In genomic region chr10:89217057-89217990, GRCh38 we compare ENCODE assay signal across 8 cellular contexts. TPM values are rescaled to one million over a fixed set of nuclear protein-coding genes. Genes with fewer than 3 reads are reported as not detected.
DNase-seq lines count a peak whose midpoint lies in the region; ATAC-seq and TF ChIP-seq lines count a peak whose summit lies in the region.

No MANE protein-coding gene starts in this region.

- ATAC-seq in mucosa of descending colon (peak; percentile 66), HG02938 (IDR thresholded peaks at IDR 0.05; ENCODE audit: unreplicated experiment) (no peak)
- peak; percentile 49 for ATAC-seq in stimulated activated effector memory CD8-positive, alpha-beta T cell treated with anti-CD3 and anti-CD28 coated beads, Interleukin-12 subunit alpha, Interleukin-12 subunit beta, amount 100 ng/mL, for 72 hours

- H3K9me3 Mint-ChIP-seq in stimulated activated effector memory CD8-positive, alpha-beta T cell treated with anti-CD3 and anti-CD28 coated beads, Interleukin-12 subunit alpha, Interleukin-12 subunit beta, amount 100 ng/mL, for 72 hours, result no peaks in the 10 kb centered on the region

- H3K9me3 ChIP-seq in mucosa of descending colon, result no peaks in the 10 kb centered on the region

- no peak overlapping the region for H3K4me3 ChIP-seq in mucosa of descending colon

- no peak overlapping the region for H3K4me3 Mint-ChIP-seq in stimulated activated effector memory CD8-positive, alpha-beta T cell treated with anti-CD3 and anti-CD28 coated beads, Interleukin-12 subunit alpha, Interleukin-12 subunit beta, amount 100 ng/mL, for 72 hours

- peaks cover 5% of the 10 kb centered on the region for H3K4me1 Mint-ChIP-seq in stimulated activated effector memory CD8-positive, alpha-beta T cell treated with anti-CD3 and anti-CD28 coated beads, Interleukin-12 subunit alpha, Interleukin-12 subunit beta, amount 100 ng/mL, for 72 hours

- TF ChIP-seq CTCF in mucosa of descending colon (IDR thresholded peaks at IDR 0.05), result peak; percentile 58

- H3K36me3 Mint-ChIP-seq in stimulated activated effector memory CD8-positive, alpha-beta T cell treated with anti-CD3 and anti-CD28 coated beads, Interleukin-12 subunit alpha, Interleukin-12 subunit beta, amount 100 ng/mL, for 72 hours, result peaks cover 25% of the 10 kb centered on the region

- H3K4me1 ChIP-seq in mucosa of descending colon (ENCODE audit: low read depth), result peaks cover 8% of the 10 kb centered on the region

- intact Hi-C loops in mucosa of descending colon (cut with DNase I, micrococcal nuclease), result loop anchor here (5.0 to 10.0 kb wide), 3 partner anchors 185 to 383 kb away; no protein-coding TSS in a partner anchor

- H3K36me3 ChIP-seq in mucosa of descending colon (ENCODE audit: low read depth), result no peaks in the 10 kb centered on the region

- H3K27ac Mint-ChIP-seq in stimulated activated effector memory CD8-positive, alpha-beta T cell treated with anti-CD3 and anti-CD28 coated beads, Interleukin-12 subunit alpha, Interleukin-12 subunit beta, amount 100 ng/mL, for 72 hours, result no peak overlapping the region

- DNase-seq in activated gamma-delta T cell treated with Interleukin-2 at 50 U/mL for 16 hours, result peak; percentile 65
- no peak for DNase-seq in activated gamma-delta T cell (lab: John Stamatoyannopoulos, UW)
- peak; percentile 43 for DNase-seq in NCI-H345 treated with DMSO at 0.1 percent for 48 hours (lab: John Stamatoyannopoulos, UW; ENCODE audit: unreplicated experiment)
- DNase-seq in activated CD4-positive, alpha-beta T cell treated with anti-CD3 and anti-CD28 coated beads, Interleukin-2, amount 50 U/mL, for 4 hours, result peak; percentile 55 to 59
- DNase-seq in effector CD8-positive, alpha-beta T cell (lab: John Stamatoyannopoulos, UW), result peak; percentile 38
- peak in 2 of 3 donors; percentile 44 to 84 for DNase-seq in mucosa of descending colon
- DNase-seq in stimulated activated effector memory CD8-positive, alpha-beta T cell treated with anti-CD3 and anti-CD28 coated beads, Interleukin-12 subunit alpha, Interleukin-12 subunit beta, amount 100 ng/mL, for 72 hours (ENCODE audit: low spot score in 2 of 2), result peak; percentile 54 to 77

RNA-seq across cellular contexts. Expression of gene CH25H, which starts 10.2 kb away (rescaled TPM):
- total RNA-seq in mucosa of descending colon, result 1 to 10 TPM in 1 of 3 donors, under 1 TPM in 2; 0.80 to 1.2 (median 0.84) TPM

RNA-seq across cellular contexts. Expression of gene LIPA, which starts 34.3 kb away (rescaled TPM):
- total RNA-seq in mucosa of descending colon, result 10 to 100 TPM; 20.6 to 34.5 (median 29.6) TPM
